ENCODE assay signal across 1 cellular context in the genomic region with DNA sequence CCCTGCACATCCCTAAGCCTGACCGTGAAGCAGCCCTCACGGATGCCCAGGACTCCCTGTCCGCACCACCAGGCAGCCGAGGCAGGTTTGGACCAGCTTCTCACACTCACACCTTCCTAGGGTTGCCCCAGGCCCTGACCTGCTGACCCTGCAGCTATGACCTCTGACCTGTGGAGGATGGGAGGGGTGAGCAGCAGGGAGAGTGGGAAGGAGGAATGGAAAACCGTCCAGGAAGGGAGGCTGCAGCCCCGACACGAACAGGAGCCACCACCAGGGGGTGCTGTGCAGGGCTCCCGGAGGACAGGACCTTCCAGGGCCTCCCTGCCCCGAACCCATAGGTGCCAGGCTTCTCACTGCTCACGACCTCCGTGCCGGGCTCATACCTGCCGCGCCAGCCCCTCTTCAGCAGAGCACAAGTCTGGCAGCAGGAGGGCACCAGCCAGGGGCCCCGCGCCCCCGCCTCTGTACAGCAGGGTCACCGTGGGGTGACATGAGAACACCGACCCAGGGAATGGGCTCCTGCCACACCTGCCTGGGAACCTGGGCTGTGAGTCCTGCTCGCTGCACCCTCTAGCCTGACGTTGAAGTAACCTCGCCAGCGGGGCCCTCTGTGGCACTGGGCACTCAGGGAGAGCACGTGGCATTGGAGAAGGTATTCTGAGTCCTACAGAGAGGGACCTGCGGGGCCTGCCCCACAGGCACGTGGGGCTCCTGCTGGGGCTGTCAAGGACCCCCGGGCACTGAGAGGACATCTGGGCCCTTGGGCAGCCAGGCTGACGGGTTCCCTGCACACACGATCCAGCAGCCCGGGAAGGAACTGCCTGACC.
A peak's percentile ranks its signal among the peaks of the same experiment; 100 is the strongest.
TF ChIP-seq lines count a peak whose summit lies in the region.

No MANE protein-coding gene starts in this region.

TF ChIP-seq in A549, 52 proteins besides CTCF, POLR2A, EP300 and RAD21:
- no peak for TF ChIP-seq RFX5 (IDR thresholded peaks at IDR 0.05)
- TF ChIP-seq ZNF302 (CRISPR knock-in tag; IDR thresholded peaks at IDR 0.05) = no peak
- no peak for TF ChIP-seq JUNB (IDR thresholded peaks at IDR 0.05)
- TF ChIP-seq GATA3 (IDR thresholded peaks at IDR 0.05; ENCODE audit: borderline replicate concordance) = no peak
- 0 out of 2 replicates have a peak, but pooled peaks have one; percentile 24 for TF ChIP-seq MAX (IDR thresholded peaks at IDR 0.05)
- TF ChIP-seq EHMT2 (IDR thresholded peaks at IDR 0.05; ENCODE audit: low read depth) = no peak
- TF ChIP-seq, protein P1, sequence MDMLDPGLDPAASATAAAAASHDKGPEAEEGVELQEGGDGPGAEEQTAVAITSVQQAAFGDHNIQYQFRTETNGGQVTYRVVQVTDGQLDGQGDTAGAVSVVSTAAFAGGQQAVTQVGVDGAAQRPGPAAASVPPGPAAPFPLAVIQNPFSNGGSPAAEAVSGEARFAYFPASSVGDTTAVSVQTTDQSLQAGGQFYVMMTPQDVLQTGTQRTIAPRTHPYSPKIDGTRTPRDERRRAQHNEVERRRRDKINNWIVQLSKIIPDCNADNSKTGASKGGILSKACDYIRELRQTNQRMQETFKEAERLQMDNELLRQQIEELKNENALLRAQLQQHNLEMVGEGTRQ (IDR thresholded peaks at IDR 0.05) = no peak
- no peak for TF ChIP-seq MAZ (IDR thresholded peaks at IDR 0.05; ENCODE audit: borderline replicate concordance, low read depth, low read length)
- TF ChIP-seq RARB (CRISPR knock-in tag; IDR thresholded peaks at IDR 0.05) = no peak
- TF ChIP-seq SMC3 (IDR thresholded peaks at IDR 0.05) = peak; percentile 62
- TF ChIP-seq, protein P2, sequence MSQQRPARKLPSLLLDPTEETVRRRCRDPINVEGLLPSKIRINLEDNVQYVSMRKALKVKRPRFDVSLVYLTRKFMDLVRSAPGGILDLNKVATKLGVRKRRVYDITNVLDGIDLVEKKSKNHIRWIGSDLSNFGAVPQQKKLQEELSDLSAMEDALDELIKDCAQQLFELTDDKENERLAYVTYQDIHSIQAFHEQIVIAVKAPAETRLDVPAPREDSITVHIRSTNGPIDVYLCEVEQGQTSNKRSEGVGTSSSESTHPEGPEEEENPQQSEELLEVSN (IDR thresholded peaks at IDR 0.05; ENCODE audit: borderline replicate concordance, low read depth) = no peak
- TF ChIP-seq PHF8 (IDR thresholded peaks at IDR 0.05; ENCODE audit: borderline replicate concordance, low read depth) = no peak
TF ChIP-seq in A549: peak in this region for 2.
